9 cellular contexts compared by ENCODE assay signal in the genomic region with DNA sequence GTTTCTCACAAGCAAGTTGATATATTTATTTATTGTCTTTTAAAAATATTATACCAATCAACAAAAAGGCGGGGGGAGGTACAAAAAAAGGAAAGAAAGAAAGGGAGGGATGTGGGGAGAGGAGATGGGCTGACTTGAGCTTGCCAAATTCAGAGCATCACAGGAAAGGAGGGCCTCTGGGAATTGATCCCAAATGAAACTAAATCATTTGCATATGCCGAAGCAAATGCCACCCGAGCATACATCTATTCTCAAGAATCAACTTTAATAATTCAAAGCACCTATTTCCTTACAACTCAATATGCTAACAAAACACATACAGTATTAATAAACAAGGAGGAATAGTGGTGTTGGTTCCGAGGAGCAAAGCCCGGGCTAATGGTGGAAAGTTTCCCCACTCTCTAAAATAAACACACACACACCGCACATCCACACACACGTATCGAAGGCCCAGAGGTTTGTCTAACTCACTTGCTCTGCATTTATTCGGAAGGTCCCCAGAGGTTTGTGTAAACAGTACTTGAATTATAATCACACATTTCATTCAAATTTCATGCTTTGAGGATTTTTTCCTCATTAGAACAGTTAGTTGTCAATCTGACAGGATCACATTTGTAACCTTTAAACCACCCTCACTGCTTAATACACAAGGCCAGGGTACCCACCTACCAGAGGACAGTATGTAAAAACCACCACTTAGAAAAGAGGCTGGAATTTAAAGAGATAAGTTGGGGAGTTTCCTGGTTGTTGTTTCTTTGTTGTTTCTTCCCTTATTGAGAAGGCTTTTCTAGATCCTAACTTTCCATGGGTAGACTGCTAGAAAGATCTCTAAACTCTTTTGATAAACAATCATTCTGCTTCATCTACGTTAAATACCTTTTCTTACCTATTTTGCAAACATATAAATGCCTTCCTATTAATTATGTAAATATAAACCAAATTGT.
DNase-seq lines count a peak whose midpoint lies in the region; FAIRE-seq and TF ChIP-seq lines count a peak whose summit lies in the region.
"Had no signal": no experiment of that assay in that cellular context is flagged by ENCODE, and none has a peak within 500 bp of the region (broad histone marks: within the 10 kb centered on the region; RNA-seq: fewer than 3 reads in every experiment).

No MANE protein-coding gene starts in this region.

- H3K4me1 ChIP-seq in fibroblast of lung (ENCODE audit: control insufficient read depth, extremely low read depth, insufficient read depth, low read length) (peaks cover 2% of the 10 kb centered on the region), skeletal muscle tissue (ENCODE audit: control insufficient read depth in 3 of 3, insufficient read depth in 3 of 3, low read length in 3 of 3) (peaks cover 11 to 22% (median 22%) of the 10 kb centered on the region in 3 donors)

- BruUV-seq in Calu3 (replicated peaks; lab: Mats Ljungman, UMichigan): no TSS peak

- H3K79me2 ChIP-seq in fibroblast of lung (ENCODE audit: control insufficient read depth, insufficient read depth, low read length): peaks cover 16% of the 10 kb centered on the region

- FAIRE-seq in GM18507 (lab: Jason Lieb, UNC): peak; percentile 63

- CTCF ChIA-PET in Calu3 (lab: Charles Lee): no interaction called here

- no peaks in the 10 kb centered on the region for H4K20me1 ChIP-seq in fibroblast of lung (ENCODE audit: control insufficient read depth, extremely low read depth, insufficient read depth, low read length)

- H3K9me3 Mint-ChIP-seq in Calu3 (ENCODE audit: low read depth, unreplicated experiment): no peaks in the 10 kb centered on the region

- peak overlapping the region; percentile 83 for H3K27ac ChIP-seq in fibroblast of lung (ENCODE audit: insufficient read depth, low read length)
- H3K27ac ChIP-seq in skeletal muscle tissue (ENCODE audit: low read depth, low read length): peak overlapping the region; percentile 93

- H3K4me3 Mint-ChIP-seq in Calu3 (ENCODE audit: low read depth, unreplicated experiment): no peak overlapping the region

- peak overlapping the region; percentile 99 for H3K4me2 ChIP-seq in fibroblast of lung (ENCODE audit: extremely low read depth, insufficient read depth, low read length)

- H3K36me3 ChIP-seq in fibroblast of lung (ENCODE audit: control insufficient read depth, insufficient read depth, low read length): no peaks in the 10 kb centered on the region
- H3K36me3 ChIP-seq in skeletal muscle tissue (ENCODE audit: control insufficient read depth in 3 of 3, insufficient read depth in 3 of 3, low read length in 3 of 3): no peaks in the 10 kb centered on the region

- no peaks in the 10 kb centered on the region for H3K9me3 ChIP-seq in fibroblast of lung (ENCODE audit: control insufficient read depth, insufficient read depth, low read depth, low read length)
- no peaks in the 10 kb centered on the region for H3K9me3 ChIP-seq in skeletal muscle tissue (ENCODE audit: control insufficient read depth in 3 of 3, low read length in 3 of 3)

- TF ChIP-seq CTCF in fibroblast of lung (conservative IDR thresholded peaks at IDR 0.05 in 1 of 2, IDR thresholded peaks at IDR 0.05 in 1 of 2; ENCODE audit: low read depth in 1 of 2, low read length in 2 of 2) (no peak), Calu3 (IDR thresholded peaks at IDR 0.05; ENCODE audit: unreplicated experiment) (no peak)

- intact Hi-C loops in Calu3 (cut with micrococcal nuclease; ENCODE audit: unreplicated experiment): loop anchor here (10.0 kb wide), 1 partner anchor 89 kb away; no protein-coding TSS in a partner anchor

- no peak overlapping the region for H3K27ac Mint-ChIP-seq in Calu3 (ENCODE audit: unreplicated experiment)

- H3K27me3 Mint-ChIP-seq in Calu3 (ENCODE audit: unreplicated experiment): peaks cover 7% of the 10 kb centered on the region

- H3K9ac ChIP-seq in fibroblast of lung (ENCODE audit: insufficient read depth, low read length) (no peak overlapping the region), skeletal muscle tissue (ENCODE audit: low read depth in 1 of 3, low read length in 3 of 3) (peak overlapping the region; percentile 89 to 90 (median 90))

- peak overlapping the region; percentile 6 for H2AFZ ChIP-seq in fibroblast of lung (ENCODE audit: low read length)

- H3K27me3 ChIP-seq in fibroblast of lung (ENCODE audit: control insufficient read depth, insufficient read depth, low read length): no peaks in the 10 kb centered on the region
- H3K27me3 ChIP-seq in skeletal muscle tissue (ENCODE audit: control insufficient read depth in 3 of 3, insufficient read depth in 3 of 3, low read length in 3 of 3): no peaks in the 10 kb centered on the region

- no peak for DNase-seq in GM18507 (ENCODE audit: extremely low spot score, insufficient read length, low read depth)
- DNase-seq in NCI-H748 treated with DMSO at 0.1 percent for 48 hours (lab: John Stamatoyannopoulos, UW): peak; percentile 23
- DNase-seq in fibroblast of lung (ENCODE audit: low read depth in 2 of 2): peak; percentile 48 to 58
- no peak for DNase-seq in Calu3
- no peak for DNase-seq in NCI-H1930 (lab: John Stamatoyannopoulos, UW)
- DNase-seq in activated T-cell treated with anti-CD3 and anti-CD28 coated beads, Interleukin-2, amount 50 U/mL, for 1 hour: no peak
- DNase-seq in SW 1271 (lab: John Stamatoyannopoulos, UW): no peak
- DNase-seq: NCI-H774 had no signal

- no peaks in the 10 kb centered on the region for H3K4me1 Mint-ChIP-seq in Calu3 (ENCODE audit: low read depth, unreplicated experiment)

- H3K4me3 ChIP-seq in fibroblast of lung (replicated peaks in 1 of 4; ENCODE audit: control extremely low read depth in 1 of 4, insufficient read depth in 1 of 4, low read depth in 3 of 4, low read length in 4 of 4): peak overlapping the region; percentile 9 to 90 (median 64)
- H3K4me3 ChIP-seq in skeletal muscle tissue (ENCODE audit: low read length in 3 of 3): peak overlapping the region; percentile 77 to 95 (median 89)

- H3K36me3 Mint-ChIP-seq in Calu3 (ENCODE audit: insufficient read depth, unreplicated experiment): no peaks in the 10 kb centered on the region

Comparison
In these comparisons a context has a peak if more than half of its experiments do, and no peak if none do; other contexts are left out.
1. DNase-seq: peak in NCI-H748 treated with DMSO at 0.1 percent for 48 hours (single experiment) and fibroblast of lung (2 of 2); none in GM18507 (single experiment), Calu3 (single experiment), NCI-H1930 (0 of 2), activated T-cell treated with anti-CD3 and anti-CD28 coated beads, Interleukin-2, amount 50 U/mL, for 1 hour (single experiment) and SW 1271 (0 of 2).